Comparison of ENCODE assay signal across 1 cellular context in genomic region chr18:11676867-11677266, GRCh38.
TF ChIP-seq lines count a peak whose summit lies in the region.

No MANE protein-coding gene starts in this region.

TF ChIP-seq in K562, 482 proteins besides CTCF, POLR2A, EP300 and RAD21 (continued from another document):
- TF ChIP-seq RERE (CRISPR knock-in tag; IDR thresholded peaks at IDR 0.05; ENCODE audit: borderline replicate concordance) (no peak), JUND (IDR thresholded peaks at IDR 0.05; ENCODE audit: borderline replicate concordance, low read depth, low read length) (peak; percentile 53; the same call in 1 of the 2 replicates), JUND (tag; IDR thresholded peaks at IDR 0.05; ENCODE audit: borderline replicate concordance, low read depth, low read length) (peak; percentile 75; the same call in 1 of the 3 replicates), TCF3 (CRISPR knock-in tag; IDR thresholded peaks at IDR 0.05) (no peak), FUS (optimal IDR thresholded peaks at IDR 0.05; ENCODE audit: low read depth, low read length) (no peak), RB1 (IDR thresholded peaks at IDR 0.05; ENCODE audit: low read depth) (no peak), TARDBP (IDR thresholded peaks at IDR 0.05) (no peak), NFIC (IDR thresholded peaks at IDR 0.05) (peak; percentile 72), SIRT6 (IDR thresholded peaks at IDR 0.05; ENCODE audit: low read depth, low read length) (no peak), USF2 (CRISPR knock-in tag; IDR thresholded peaks at IDR 0.05) (peak; percentile 26; the same call in 1 of the 2 replicates), OTX1 (CRISPR knock-in tag; IDR thresholded peaks at IDR 0.05) (no peak), ARID4B (CRISPR knock-in tag; IDR thresholded peaks at IDR 0.05) (no peak), ATF3 (IDR thresholded peaks at IDR 0.05) (peak; percentile 55), ATF3 (CRISPR knock-in tag; conservative IDR thresholded peaks at IDR 0.05) (no peak), ARID3B (CRISPR knock-in tag; IDR thresholded peaks at IDR 0.05; ENCODE audit: borderline replicate concordance) (no peak), DLX4 (CRISPR knock-in tag; IDR thresholded peaks at IDR 0.05) (no peak), THRA (IDR thresholded peaks at IDR 0.05) (no peak), RFX5 (IDR thresholded peaks at IDR 0.05; ENCODE audit: low read depth, low read length) (no peak)
